In genomic region chr10:71218046-71218832, GRCh38 we compare ENCODE assay signal across 1 cellular context.
TF ChIP-seq lines count a peak whose summit lies in the region.

No MANE protein-coding gene starts in this region.

TF ChIP-seq in HEK293, 187 proteins besides CTCF, POLR2A, EP300 and RAD21 (continued from another document and continues in another):
- TF ChIP-seq AEBP2 (tag by site-specific recombination; IDR thresholded peaks at IDR 0.05; ENCODE audit: borderline replicate concordance) (no peak), ZNF548 (tag by site-specific recombination; IDR thresholded peaks at IDR 0.05) (no peak), ZNF341 (tag by site-specific recombination; IDR thresholded peaks at IDR 0.05; ENCODE audit: low read depth) (peak; percentile 58), PRDM4 (tag by site-specific recombination; IDR thresholded peaks at IDR 0.05) (peak; percentile 57), GLIS1 (tag by site-specific recombination; IDR thresholded peaks at IDR 0.05) (peak; percentile 80), BCL11A (tag by site-specific recombination; IDR thresholded peaks at IDR 0.05; ENCODE audit: low read depth) (peak; percentile 88), ZNF76 (tag by site-specific recombination; IDR thresholded peaks at IDR 0.05; ENCODE audit: borderline replicate concordance, low read depth) (peak; percentile 33; the same call in 1 of the 2 replicates), REST (tag by site-specific recombination; IDR thresholded peaks at IDR 0.05) (no peak; the same call in 1 of the 2 replicates), ZNF362 (tag by site-specific recombination; IDR thresholded peaks at IDR 0.05) (no peak), TSHZ1 (tag by site-specific recombination; IDR thresholded peaks at IDR 0.05; ENCODE audit: borderline replicate concordance) (peak; percentile 92), PATZ1 (tag by site-specific recombination; IDR thresholded peaks at IDR 0.05) (peak; percentile 98), ZBTB10 (tag by site-specific recombination; IDR thresholded peaks at IDR 0.05) (peak; percentile 71; the same call in 1 of the 2 replicates), ZNF843 (tag by site-specific recombination; IDR thresholded peaks at IDR 0.05) (peak; percentile 66), MEIS1 (CRISPR knock-in tag; IDR thresholded peaks at IDR 0.05; ENCODE audit: borderline replicate concordance) (no peak), ZNF747 (tag by site-specific recombination; IDR thresholded peaks at IDR 0.05) (no peak), PRDM10 (tag by site-specific recombination; IDR thresholded peaks at IDR 0.05) (peak; percentile 97), ZNF529 (tag by site-specific recombination; IDR thresholded peaks at IDR 0.05; ENCODE audit: insufficient replicate concordance) (no peak), ZNF623 (tag by site-specific recombination; IDR thresholded peaks at IDR 0.05) (peak; percentile 51; the same call in 1 of the 2 replicates), SETDB1 (IDR thresholded peaks at IDR 0.05; ENCODE audit: insufficient read length, low read length) (no peak), ZNF239 (tag by site-specific recombination; IDR thresholded peaks at IDR 0.05) (0 out of 2 replicates have a peak, but pooled peaks have one; percentile 39), ZNF354C (tag by site-specific recombination; IDR thresholded peaks at IDR 0.05; ENCODE audit: borderline replicate concordance, low read depth) (no peak), SCRT2 (tag by site-specific recombination; IDR thresholded peaks at IDR 0.05) (peak; percentile 95), ZNF561 (tag by site-specific recombination; IDR thresholded peaks at IDR 0.05; ENCODE audit: borderline replicate concordance) (no peak), ZNF274 (IDR thresholded peaks at IDR 0.05; ENCODE audit: low read length) (no peak), ZNF274 (tag by site-specific recombination; IDR thresholded peaks at IDR 0.05; ENCODE audit: borderline replicate concordance) (no peak), ZNF792 (tag by site-specific recombination; IDR thresholded peaks at IDR 0.05) (peak; percentile 52; the same call in 1 of the 2 replicates), FEZF1 (tag by site-specific recombination; IDR thresholded peaks at IDR 0.05) (peak; percentile 43), ZNF777 (tag by site-specific recombination; IDR thresholded peaks at IDR 0.05; ENCODE audit: borderline replicate concordance) (no peak), REPIN1 (tag by site-specific recombination; IDR thresholded peaks at IDR 0.05; ENCODE audit: low read depth) (no peak), INSM2 (tag by site-specific recombination; IDR thresholded peaks at IDR 0.05) (peak; percentile 95)
